ENCODE assay signal across 8 cellular contexts in the genomic region with DNA sequence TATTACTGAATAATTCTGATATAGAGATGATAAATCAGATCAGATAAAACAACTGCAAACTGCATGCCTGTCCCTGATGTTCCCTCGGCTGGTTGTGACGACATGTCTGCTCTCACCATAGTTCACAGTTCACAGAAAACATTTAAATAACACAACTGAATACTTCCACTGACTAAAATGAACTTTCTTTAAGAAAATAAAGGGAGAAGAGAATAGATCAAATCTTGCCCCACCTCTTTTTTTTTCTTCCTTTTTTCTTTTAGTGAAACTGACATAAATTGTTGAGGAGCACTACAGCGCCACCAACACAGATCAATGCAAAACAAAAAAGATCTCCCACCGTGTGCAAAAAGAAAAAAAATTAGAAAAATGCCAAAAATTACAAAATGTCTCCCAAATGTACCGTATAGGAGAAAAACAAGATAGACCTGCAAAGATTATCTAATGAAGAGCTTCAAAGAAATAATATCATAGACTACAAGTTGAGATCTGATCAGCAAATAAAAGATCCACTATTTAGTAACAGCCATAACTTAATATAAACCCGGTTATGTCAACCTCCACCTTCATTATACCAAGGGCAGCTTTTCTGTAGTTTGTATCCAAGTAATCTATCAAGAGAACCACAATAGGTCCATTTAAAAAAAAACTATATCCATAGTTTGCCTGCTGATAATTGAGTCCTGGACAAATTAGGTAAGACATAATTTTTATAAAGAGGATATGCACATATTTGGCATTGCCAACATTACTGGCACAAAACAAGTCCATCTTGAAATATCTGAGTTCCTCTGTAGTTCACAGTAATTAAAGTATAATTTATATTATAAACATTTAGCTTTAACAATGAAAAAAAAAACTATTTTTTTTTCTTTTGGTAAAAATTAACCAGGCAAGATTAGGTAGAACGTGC. TPM values are rescaled to one million over a fixed set of nuclear protein-coding genes. Genes with fewer than 3 reads are reported as not detected.
DNase-seq lines count a peak whose midpoint lies in the region; ATAC-seq and TF ChIP-seq lines count a peak whose summit lies in the region.

No MANE protein-coding gene starts in this region.

- intact Hi-C loops in activated B cell treated with CpG ODN at 0.5 μM for 24 hours (cut with micrococcal nuclease) = loop anchor here (1.0 to 10.0 kb wide), 13 partner anchors 9 to 1945 kb away; partner anchors contain the start of genes ARHGAP12, CCDC7, ITGB1 and KIF5B

- H3K27me3 Mint-ChIP-seq in activated B cell treated with CpG ODN at 0.5 μM for 24 hours = no peaks in the 10 kb centered on the region

- ATAC-seq in GM21447 (IDR thresholded peaks at IDR 0.05; ENCODE audit: unreplicated experiment) = peak; percentile 33
- ATAC-seq in activated B cell treated with CpG ODN at 0.5 μM for 24 hours (ENCODE audit: low read depth) = peak; percentile 22

- TF ChIP-seq CTCF in activated B cell treated with CpG ODN at 0.5 μM for 24 hours (IDR thresholded peaks at IDR 0.05) (no peak), foreskin fibroblast (IDR thresholded peaks at IDR 0.05; ENCODE audit: low read depth, low read length) (peak; percentile 50)

- no peaks in the 10 kb centered on the region for H3K9me3 Mint-ChIP-seq in activated B cell treated with CpG ODN at 0.5 μM for 24 hours

- peak; percentile 39 for DNase-seq in NCI-H1105 treated with DMSO at 0.1 percent for 48 hours (lab: John Stamatoyannopoulos, UW)
- no peak for DNase-seq in NCI-H1105 (lab: John Stamatoyannopoulos, UW)
- peak; percentile 73 for DNase-seq in MV-4-11 (lab: John Stamatoyannopoulos, UW)
- no peak for DNase-seq in activated B cell treated with CpG ODN at 0.5 μM for 24 hours
- peak; percentile 18 to 66 for DNase-seq in foreskin fibroblast
- DNase-seq in non-pigmented ciliary epithelial cell (ENCODE audit: low read depth) = peak; percentile 13
- DNase-seq in mesenteric fat pad (ENCODE audit: low spot score) = no peak

- POLR2A ChIA-PET in activated B cell treated with CpG ODN at 0.5 μM for 24 hours (lab: Charles Lee) = interaction anchor here (0.6 to 4.0 kb wide), 9 partner anchors 8 to 1346 kb away, joined by 3 to 54 read pairs (median 5); partner anchors contain the start of genes CCDC7, EPC1 and ZNF438

- no peak overlapping the region for H3K27ac Mint-ChIP-seq in activated B cell treated with CpG ODN at 0.5 μM for 24 hours

- peak overlapping the region; percentile 81 to 86 for H3K4me3 ChIP-seq in foreskin fibroblast (ENCODE audit: low read depth in 1 of 2, low read length in 2 of 2)

- peaks cover 22% of the 10 kb centered on the region for H3K4me1 Mint-ChIP-seq in activated B cell treated with CpG ODN at 0.5 μM for 24 hours

- CTCF ChIA-PET in activated B cell treated with CpG ODN at 0.5 μM for 24 hours (lab: Charles Lee) = interaction anchor here (1.4 to 3.1 kb wide), 5 partner anchors 8 to 68 kb away, joined by 3 to 14 read pairs (median 5); partner anchors contain the start of gene CCDC7

- H3K36me3 Mint-ChIP-seq in activated B cell treated with CpG ODN at 0.5 μM for 24 hours (ENCODE audit: low read depth) = peaks cover 4% of the 10 kb centered on the region

- H3K4me3 Mint-ChIP-seq in activated B cell treated with CpG ODN at 0.5 μM for 24 hours = no peak overlapping the region

RNA-seq across cellular contexts. Expression of gene EPC1, which starts 30.8 kb away (rescaled TPM):
- 72.7 and 82.8 TPM in 2 replicates for total RNA-seq in activated B cell treated with CpG ODN at 0.5 μM for 24 hours
- 26.8 TPM for total RNA-seq in mesenteric fat pad

Comparison
In these comparisons a context has a peak if more than half of its experiments do, and no peak if none do; other contexts are left out.
1. DNase-seq: peak in NCI-H1105 treated with DMSO at 0.1 percent for 48 hours (single experiment), MV-4-11 (single experiment), foreskin fibroblast (2 of 2) and non-pigmented ciliary epithelial cell (single experiment); none in NCI-H1105 (single experiment), activated B cell treated with CpG ODN at 0.5 μM for 24 hours (single experiment) and mesenteric fat pad (single experiment).